In genomic region chr2:179344280-179344961, GRCh38 we compare ENCODE assay signal across 11 cellular contexts.
DNase-seq lines count a peak whose midpoint lies in the region; ATAC-seq and TF ChIP-seq lines count a peak whose summit lies in the region.
"Had no signal": no experiment of that assay in that cellular context is flagged by ENCODE, and none has a peak within 500 bp of the region (broad histone marks: within the 10 kb centered on the region; RNA-seq: fewer than 3 reads in every experiment).

No MANE protein-coding gene starts in this region.

- TF ChIP-seq CTCF in brain microvascular endothelial cell (IDR thresholded peaks at IDR 0.05; ENCODE audit: low read depth, low read length, missing control alignments) (no peak), thyroid gland (IDR thresholded peaks at IDR 0.05) (no peak)

- H3K36me3 ChIP-seq in brain microvascular endothelial cell (replicated peaks), result no peaks in the 10 kb centered on the region
- H3K36me3 ChIP-seq in thyroid gland, result no peaks in the 10 kb centered on the region

- H3K4me1 Mint-ChIP-seq in activated naive CD8-positive, alpha-beta T cell treated with anti-CD3 and anti-CD28 coated beads for 36 hours, result peaks cover 2% of the 10 kb centered on the region

- H3K9me3 ChIP-seq in thyroid gland, result no peaks in the 10 kb centered on the region

- no peaks in the 10 kb centered on the region for H3K27me3 ChIP-seq in brain microvascular endothelial cell (replicated peaks)
- H3K27me3 ChIP-seq in thyroid gland, result no peaks in the 10 kb centered on the region

- H3K4me3 ChIP-seq in brain microvascular endothelial cell (ENCODE audit: low read depth, low read length), result no peak overlapping the region
- H3K4me3 ChIP-seq in thyroid gland (replicated peaks in 1 of 3), result no peak overlapping the region

- 53 to 56% methylated on average over 4 of the region's 4 CpGs for WGBS in thyroid gland, 2 donors

- no peak overlapping the region for H3K4me3 Mint-ChIP-seq in activated naive CD8-positive, alpha-beta T cell treated with anti-CD3 and anti-CD28 coated beads for 36 hours
- H3K4me3 Mint-ChIP-seq: activated naive CD8-positive, alpha-beta T cell had no signal

- DNase-seq in NCI-H2107 treated with DMSO at 0.1 percent for 48 hours (lab: John Stamatoyannopoulos, UW; ENCODE audit: unreplicated experiment) (peak; percentile 35), NCI-H2107 (lab: John Stamatoyannopoulos, UW) (no peak), brain microvascular endothelial cell (peak; percentile 20), left lobe of liver (ENCODE audit: low spot score) (no peak), thyroid gland (no peak), NCI-H1694 treated with DMSO at 0.1 percent for 48 hours (lab: John Stamatoyannopoulos, UW) (no peak)
- DNase-seq in activated naive CD8-positive, alpha-beta T cell treated with anti-CD3 and anti-CD28 coated beads for 36 hours, result no peak
- DNase-seq: NCI-H1105, T-helper 9 cell had no signal

- in situ Hi-C loops in brain microvascular endothelial cell (cut with HindIII; ENCODE audit: low pct_ligation_motif_present, low sequenced_read_pairs), result no loop called here

- ATAC-seq in left lobe of liver (peak; percentile 8), HG02970 (IDR thresholded peaks at IDR 0.05; ENCODE audit: low FRiP score, unreplicated experiment) (no peak)

- peaks cover 0 to 12% of the 10 kb centered on the region in 2 donors for H3K4me1 ChIP-seq in thyroid gland

- no peak for TF ChIP-seq POLR2A in thyroid gland (IDR thresholded peaks at IDR 0.05)

- no peaks in the 10 kb centered on the region for H3K27me3 Mint-ChIP-seq in activated naive CD8-positive, alpha-beta T cell treated with anti-CD3 and anti-CD28 coated beads for 36 hours
- H3K27me3 Mint-ChIP-seq: activated naive CD8-positive, alpha-beta T cell had no signal

- no peaks in the 10 kb centered on the region for H3K9me3 Mint-ChIP-seq in activated naive CD8-positive, alpha-beta T cell treated with anti-CD3 and anti-CD28 coated beads for 36 hours

- no peaks in the 10 kb centered on the region for H3K36me3 Mint-ChIP-seq in activated naive CD8-positive, alpha-beta T cell treated with anti-CD3 and anti-CD28 coated beads for 36 hours
- H3K36me3 Mint-ChIP-seq: activated naive CD8-positive, alpha-beta T cell had no signal

- H3K27ac ChIP-seq in brain microvascular endothelial cell, result no peak overlapping the region
- H3K27ac ChIP-seq in thyroid gland, result peak overlapping the region in 2 of 3 donors; percentile 3 to 15

- intact Hi-C loops in thyroid gland (cut with DNase I), result no loop called here

- H3K27ac Mint-ChIP-seq in activated naive CD8-positive, alpha-beta T cell treated with anti-CD3 and anti-CD28 coated beads for 36 hours, result no peak overlapping the region

Comparison
In these comparisons a context has a peak if more than half of its experiments do, and no peak if none do; other contexts are left out.
1. DNase-seq: peak in NCI-H2107 treated with DMSO at 0.1 percent for 48 hours (single experiment) and brain microvascular endothelial cell (single experiment); none in NCI-H2107 (single experiment), left lobe of liver (single experiment), thyroid gland (0 of 2), NCI-H1694 treated with DMSO at 0.1 percent for 48 hours (single experiment) and activated naive CD8-positive, alpha-beta T cell treated with anti-CD3 and anti-CD28 coated beads for 36 hours (single experiment).